ENCODE assay signal across 1 cellular context in the genomic region with DNA sequence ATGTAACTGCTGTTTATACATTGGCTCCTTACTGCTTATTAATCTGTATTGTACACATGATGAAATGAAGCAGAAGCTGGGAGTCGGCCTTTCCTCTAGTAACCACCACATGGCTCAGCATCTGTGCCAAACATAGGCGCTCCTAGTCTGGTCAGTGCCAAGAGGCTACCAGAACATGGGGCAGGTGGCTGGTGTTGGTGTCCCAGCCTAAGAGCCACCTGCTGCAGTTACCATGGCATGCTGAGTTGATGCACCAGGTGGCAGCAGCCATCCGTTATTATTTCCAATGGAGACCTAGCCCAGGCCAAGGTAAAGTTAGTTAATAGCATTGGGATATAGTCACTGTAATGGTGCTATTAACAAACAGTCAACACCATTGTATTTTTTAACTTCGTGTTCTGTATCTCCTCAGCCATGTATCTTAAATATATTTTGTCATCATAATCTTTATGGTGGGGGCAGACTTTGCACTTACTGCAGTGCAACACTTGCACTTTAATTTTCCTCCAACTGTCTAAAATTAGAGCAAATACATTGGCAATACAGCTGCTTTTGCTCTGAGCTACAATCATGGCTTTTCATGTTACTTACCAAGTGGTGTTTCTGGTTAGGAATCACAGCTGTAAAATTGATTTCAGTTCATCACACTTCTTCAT.
TF ChIP-seq lines count a peak whose summit lies in the region.

No MANE protein-coding gene starts in this region.

TF ChIP-seq in WTC11, 78 proteins besides CTCF, POLR2A, EP300 and RAD21 (continued from another document):
- TF ChIP-seq, protein P1, sequence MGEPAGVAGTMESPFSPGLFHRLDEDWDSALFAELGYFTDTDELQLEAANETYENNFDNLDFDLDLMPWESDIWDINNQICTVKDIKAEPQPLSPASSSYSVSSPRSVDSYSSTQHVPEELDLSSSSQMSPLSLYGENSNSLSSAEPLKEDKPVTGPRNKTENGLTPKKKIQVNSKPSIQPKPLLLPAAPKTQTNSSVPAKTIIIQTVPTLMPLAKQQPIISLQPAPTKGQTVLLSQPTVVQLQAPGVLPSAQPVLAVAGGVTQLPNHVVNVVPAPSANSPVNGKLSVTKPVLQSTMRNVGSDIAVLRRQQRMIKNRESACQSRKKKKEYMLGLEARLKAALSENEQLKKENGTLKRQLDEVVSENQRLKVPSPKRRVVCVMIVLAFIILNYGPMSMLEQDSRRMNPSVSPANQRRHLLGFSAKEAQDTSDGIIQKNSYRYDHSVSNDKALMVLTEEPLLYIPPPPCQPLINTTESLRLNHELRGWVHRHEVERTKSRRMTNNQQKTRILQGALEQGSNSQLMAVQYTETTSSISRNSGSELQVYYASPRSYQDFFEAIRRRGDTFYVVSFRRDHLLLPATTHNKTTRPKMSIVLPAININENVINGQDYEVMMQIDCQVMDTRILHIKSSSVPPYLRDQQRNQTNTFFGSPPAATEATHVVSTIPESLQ (CRISPR knock-in tag; IDR thresholded peaks at IDR 0.05) = no peak
- TF ChIP-seq, protein P2, sequence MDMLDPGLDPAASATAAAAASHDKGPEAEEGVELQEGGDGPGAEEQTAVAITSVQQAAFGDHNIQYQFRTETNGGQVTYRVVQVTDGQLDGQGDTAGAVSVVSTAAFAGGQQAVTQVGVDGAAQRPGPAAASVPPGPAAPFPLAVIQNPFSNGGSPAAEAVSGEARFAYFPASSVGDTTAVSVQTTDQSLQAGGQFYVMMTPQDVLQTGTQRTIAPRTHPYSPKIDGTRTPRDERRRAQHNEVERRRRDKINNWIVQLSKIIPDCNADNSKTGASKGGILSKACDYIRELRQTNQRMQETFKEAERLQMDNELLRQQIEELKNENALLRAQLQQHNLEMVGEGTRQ (CRISPR knock-in tag; IDR thresholded peaks at IDR 0.05) = no peak
- TF ChIP-seq, protein P3, sequence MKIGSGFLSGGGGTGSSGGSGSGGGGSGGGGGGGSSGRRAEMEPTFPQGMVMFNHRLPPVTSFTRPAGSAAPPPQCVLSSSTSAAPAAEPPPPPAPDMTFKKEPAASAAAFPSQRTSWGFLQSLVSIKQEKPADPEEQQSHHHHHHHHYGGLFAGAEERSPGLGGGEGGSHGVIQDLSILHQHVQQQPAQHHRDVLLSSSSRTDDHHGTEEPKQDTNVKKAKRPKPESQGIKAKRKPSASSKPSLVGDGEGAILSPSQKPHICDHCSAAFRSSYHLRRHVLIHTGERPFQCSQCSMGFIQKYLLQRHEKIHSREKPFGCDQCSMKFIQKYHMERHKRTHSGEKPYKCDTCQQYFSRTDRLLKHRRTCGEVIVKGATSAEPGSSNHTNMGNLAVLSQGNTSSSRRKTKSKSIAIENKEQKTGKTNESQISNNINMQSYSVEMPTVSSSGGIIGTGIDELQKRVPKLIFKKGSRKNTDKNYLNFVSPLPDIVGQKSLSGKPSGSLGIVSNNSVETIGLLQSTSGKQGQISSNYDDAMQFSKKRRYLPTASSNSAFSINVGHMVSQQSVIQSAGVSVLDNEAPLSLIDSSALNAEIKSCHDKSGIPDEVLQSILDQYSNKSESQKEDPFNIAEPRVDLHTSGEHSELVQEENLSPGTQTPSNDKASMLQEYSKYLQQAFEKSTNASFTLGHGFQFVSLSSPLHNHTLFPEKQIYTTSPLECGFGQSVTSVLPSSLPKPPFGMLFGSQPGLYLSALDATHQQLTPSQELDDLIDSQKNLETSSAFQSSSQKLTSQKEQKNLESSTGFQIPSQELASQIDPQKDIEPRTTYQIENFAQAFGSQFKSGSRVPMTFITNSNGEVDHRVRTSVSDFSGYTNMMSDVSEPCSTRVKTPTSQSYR (CRISPR knock-in tag; IDR thresholded peaks at IDR 0.05) = no peak
- TF ChIP-seq TEAD4 (CRISPR knock-in tag; IDR thresholded peaks at IDR 0.05) (no peak), ELF4 (CRISPR knock-in tag; IDR thresholded peaks at IDR 0.05; ENCODE audit: low read depth) (no peak), HMGA2 (CRISPR knock-in tag; IDR thresholded peaks at IDR 0.05) (no peak), KAT7 (CRISPR knock-in tag; IDR thresholded peaks at IDR 0.05; ENCODE audit: borderline replicate concordance) (no peak), NR2C2 (CRISPR knock-in tag; IDR thresholded peaks at IDR 0.05) (no peak), ATF1 (CRISPR knock-in tag; IDR thresholded peaks at IDR 0.05) (no peak)
- TF ChIP-seq, protein P4, sequence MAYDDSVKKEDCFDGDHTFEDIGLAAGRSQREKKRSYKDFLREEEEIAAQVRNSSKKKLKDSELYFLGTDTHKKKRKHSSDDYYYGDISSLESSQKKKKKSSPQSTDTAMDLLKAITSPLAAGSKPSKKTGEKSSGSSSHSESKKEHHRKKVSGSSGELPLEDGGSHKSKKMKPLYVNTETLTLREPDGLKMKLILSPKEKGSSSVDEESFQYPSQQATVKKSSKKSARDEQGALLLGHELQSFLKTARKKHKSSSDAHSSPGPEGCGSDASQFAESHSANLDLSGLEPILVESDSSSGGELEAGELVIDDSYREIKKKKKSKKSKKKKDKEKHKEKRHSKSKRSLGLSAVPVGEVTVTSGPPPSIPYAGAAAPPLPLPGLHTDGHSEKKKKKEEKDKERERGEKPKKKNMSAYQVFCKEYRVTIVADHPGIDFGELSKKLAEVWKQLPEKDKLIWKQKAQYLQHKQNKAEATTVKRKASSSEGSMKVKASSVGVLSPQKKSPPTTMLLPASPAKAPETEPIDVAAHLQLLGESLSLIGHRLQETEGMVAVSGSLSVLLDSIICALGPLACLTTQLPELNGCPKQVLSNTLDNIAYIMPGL (CRISPR knock-in tag; IDR thresholded peaks at IDR 0.05) = no peak
